In the genomic region with DNA sequence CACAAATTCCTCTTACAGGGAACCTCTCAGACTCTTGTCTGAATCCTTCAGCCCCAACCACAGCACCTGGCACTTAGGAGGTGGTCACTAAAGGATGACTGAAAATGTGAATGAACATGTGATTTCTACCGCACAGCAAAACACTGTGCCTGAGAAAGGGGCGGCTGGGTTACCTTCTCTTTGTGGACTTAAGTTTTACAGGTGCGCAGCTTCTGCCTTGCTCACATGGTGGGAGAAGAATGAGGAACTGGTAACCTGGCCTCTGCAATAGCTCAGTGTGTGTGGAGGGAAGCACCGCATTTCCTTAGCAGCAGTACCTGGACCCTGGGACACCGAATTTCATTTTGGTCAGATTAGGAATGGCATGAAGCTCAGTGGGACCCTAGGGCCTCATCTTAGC, we compare ENCODE assay signal across 25 cellular contexts. TPM values are rescaled to one million over a fixed set of nuclear protein-coding genes. Genes with fewer than 3 reads are reported as not detected.
DNase-seq lines count a peak whose midpoint lies in the region; ATAC-seq, FAIRE-seq and TF ChIP-seq lines count a peak whose summit lies in the region.
"Had no signal": no experiment of that assay in that cellular context is flagged by ENCODE, and none has a peak within 500 bp of the region (broad histone marks: within the 10 kb centered on the region; RNA-seq: fewer than 3 reads in every experiment).

No MANE protein-coding gene starts in this region.

- H2AFZ ChIP-seq in OCI-LY3 (ENCODE audit: low read depth, low read length) (no peak overlapping the region), K562 (ENCODE audit: low read depth, low read length) (no peak overlapping the region)
- H2AFZ ChIP-seq: GM23338 had no signal

- H3K4me2 ChIP-seq in OCI-LY3 (ENCODE audit: low read length) (peak overlapping the region; percentile 46), K562 (ENCODE audit: insufficient read depth, low read length) (no peak overlapping the region)

- no TSS peak for BruUV-seq in K562 (replicated peaks; lab: Mats Ljungman, UMichigan)

- no peak for TF ChIP-seq RAD21 in K562 (CRISPR knock-in tag; conservative IDR thresholded peaks at IDR 0.05 in 1 of 2, IDR thresholded peaks at IDR 0.05 in 1 of 2)

- CTCF ChIA-PET in K562 (lab: Yijun Ruan, JAX; ENCODE audit: low intra/inter-chr PET ratio), result no interaction called here

- H3K27ac ChIP-seq in OCI-LY3 (ENCODE audit: low read length) (no peak overlapping the region), K562 (ENCODE audit: extremely low read depth, low read depth, low read length) (no peak overlapping the region), pancreas (peak overlapping the region in 2 of 4 donors; percentile 45 to 55)
- H3K27ac ChIP-seq: HL-60 had no signal

- no peaks in the 10 kb centered on the region for H4K20me1 ChIP-seq in OCI-LY3 (ENCODE audit: insufficient read depth, low read length)
- H4K20me1 ChIP-seq in K562 (replicated peaks; ENCODE audit: control insufficient read depth, insufficient read depth, low read length), result no peaks in the 10 kb centered on the region

- TF ChIP-seq CTCF in GM12865 (IDR thresholded peaks at IDR 0.05; ENCODE audit: insufficient read depth, low read depth, low read length, missing control alignments) (no peak), OCI-LY3 (IDR thresholded peaks at IDR 0.05; ENCODE audit: low read depth, low read length) (no peak), K562 (IDR thresholded peaks at IDR 0.05 in 2 of 3, conservative IDR thresholded peaks at IDR 0.05 in 1 of 3; ENCODE audit: insufficient read depth in 2 of 3, low read depth in 1 of 3, low read length in 3 of 3) (no peak), pancreas (IDR thresholded peaks at IDR 0.05) (no peak)

- H3K79me2 ChIP-seq in OCI-LY3 (ENCODE audit: low read length), result no peaks in the 10 kb centered on the region
- no peaks in the 10 kb centered on the region for H3K79me2 ChIP-seq in K562 (ENCODE audit: control insufficient read depth, insufficient read depth, low read length)

- no peak overlapping the region for H3K4me3 Mint-ChIP-seq in activated naive CD8-positive, alpha-beta T cell treated with anti-CD3 and anti-CD28 coated beads for 36 hours
- H3K4me3 Mint-ChIP-seq: B cell; CD4-positive, CD25-positive, alpha-beta regulatory T cell; CD8-positive, alpha-beta memory T cell; GM23338 had no signal

- H3K9me3 Mint-ChIP-seq in activated naive CD8-positive, alpha-beta T cell treated with anti-CD3 and anti-CD28 coated beads for 36 hours, result no peaks in the 10 kb centered on the region
- H3K9me3 Mint-ChIP-seq: CD8-positive, alpha-beta memory T cell; GM23338 had no signal

- H3K27ac Mint-ChIP-seq in activated naive CD8-positive, alpha-beta T cell treated with anti-CD3 and anti-CD28 coated beads for 36 hours, result no peak overlapping the region
- H3K27ac Mint-ChIP-seq: B cell; CD4-positive, CD25-positive, alpha-beta regulatory T cell; CD8-positive, alpha-beta memory T cell; GM23338 had no signal

- in situ Hi-C loops in K562 (cut with MboI), result no loop called here

- FAIRE-seq in K562 (lab: Jason Lieb, UNC) (no peak), pancreas (lab: Jason Lieb, UNC) (no peak)
- FAIRE-seq: GM12892, GM18507, H54 had no signal

- H3K4me3 ChIP-seq in GM12865 (ENCODE audit: low read depth, low read length) (no peak overlapping the region), OCI-LY3 (ENCODE audit: low read length) (0 out of 2 replicates have a peak overlapping the region, but pooled peaks have one; percentile 15), K562 (no peak overlapping the region), pancreas (peak overlapping the region in 1 of 4 donors; percentile 2)
- H3K4me3 ChIP-seq: GM23338 had no signal

- POLR2A ChIA-PET in K562 (lab: Yijun Ruan, JAX), result interaction anchor here (0.6 to 1.2 kb wide), 5 partner anchors 10 to 69 kb away, joined by 3 to 4 read pairs (median 3); no protein-coding TSS in a partner anchor

- peaks cover 76% of the 10 kb centered on the region for H3K27me3 Mint-ChIP-seq in activated naive CD8-positive, alpha-beta T cell treated with anti-CD3 and anti-CD28 coated beads for 36 hours

- peaks cover 15% of the 10 kb centered on the region for H3K4me1 ChIP-seq in OCI-LY3 (ENCODE audit: low read length)
- H3K4me1 ChIP-seq in K562 (replicated peaks in 1 of 2; ENCODE audit: control insufficient read depth in 2 of 2, insufficient read depth in 2 of 2, low read length in 2 of 2), result no peaks in the 10 kb centered on the region
- peaks cover 0 to 9% (median 0%) of the 10 kb centered on the region in 3 donors for H3K4me1 ChIP-seq in pancreas

- H3K4me1 Mint-ChIP-seq in activated naive CD8-positive, alpha-beta T cell treated with anti-CD3 and anti-CD28 coated beads for 36 hours, result no peaks in the 10 kb centered on the region
- H3K4me1 Mint-ChIP-seq: B cell; CD4-positive, CD25-positive, alpha-beta regulatory T cell; CD8-positive, alpha-beta memory T cell had no signal

- no peak for TF ChIP-seq EP300 in K562 (IDR thresholded peaks at IDR 0.05; ENCODE audit: low read length)

- no peaks in the 10 kb centered on the region for H3K9me1 ChIP-seq in K562 (ENCODE audit: control insufficient read depth, insufficient read depth, low read length)

- H3K36me3 Mint-ChIP-seq in activated naive CD8-positive, alpha-beta T cell treated with anti-CD3 and anti-CD28 coated beads for 36 hours, result no peaks in the 10 kb centered on the region
- H3K36me3 Mint-ChIP-seq: CD4-positive, CD25-positive, alpha-beta regulatory T cell; CD8-positive, alpha-beta memory T cell had no signal

- H3K9ac ChIP-seq in OCI-LY3 (ENCODE audit: low read length) (no peak overlapping the region), K562 (ENCODE audit: insufficient read depth in 1 of 2, low read depth in 2 of 2, low read length in 2 of 2) (no peak overlapping the region)

- H3K27me3 ChIP-seq in OCI-LY3 (ENCODE audit: low read depth, low read length), result peaks cover 57% of the 10 kb centered on the region
- H3K27me3 ChIP-seq in K562 (ENCODE audit: control insufficient read depth in 2 of 2, insufficient read depth in 2 of 2, low read length in 2 of 2), result peaks cover 31 to 62% of the 10 kb centered on the region in 2 experiments
- H3K27me3 ChIP-seq in pancreas, result no peaks in the 10 kb centered on the region

- TF ChIP-seq POLR2A in K562 (conservative IDR thresholded peaks at IDR 0.05), result no peak

- H3K36me3 ChIP-seq in OCI-LY3 (replicated peaks; ENCODE audit: low read depth, low read length) (no peaks in the 10 kb centered on the region), K562 (ENCODE audit: control insufficient read depth, insufficient read depth, low read length) (no peaks in the 10 kb centered on the region), pancreas (no peaks in the 10 kb centered on the region)

- ATAC-seq in K562 (no peak), pancreas (peak; percentile 22 to 51 (median 49)), GM19328 (IDR thresholded peaks at IDR 0.05; ENCODE audit: unreplicated experiment) (no peak)
- ATAC-seq: GM23338 had no signal

- H3K9me3 ChIP-seq in OCI-LY3 (ENCODE audit: insufficient read depth, low read length), result no peaks in the 10 kb centered on the region
- no peaks in the 10 kb centered on the region for H3K9me3 ChIP-seq in K562 (replicated peaks; ENCODE audit: control insufficient read depth, insufficient read depth, low read depth, low read length)
- no peaks in the 10 kb centered on the region for H3K9me3 ChIP-seq in pancreas

- DNase-seq in GM12865 (ENCODE audit: low read depth) (peak; percentile 19), K562 (ENCODE audit: extremely low read depth in 1 of 4, low spot score in 3 of 4) (no peak), pancreas (peak in 3 of 6 donors; percentile 37 to 68 (median 41)), AG08395 (ENCODE audit: low spot score) (no peak)
- DNase-seq in activated naive CD8-positive, alpha-beta T cell treated with anti-CD3 and anti-CD28 coated beads for 36 hours, result no peak
- DNase-seq in stimulated activated CD4-positive, alpha-beta T cell treated with anti-CD3 and anti-CD28 coated beads, Interleukin-4, amount 100 ng/mL, for 24 hours, result no peak
- DNase-seq: 8988T; C1 segment of cervical spinal cord; CD4-positive, CD25-positive, alpha-beta regulatory T cell; CD8-positive, alpha-beta memory T cell; COR-L47; DMS 273 treated with DMSO at 0.1 percent for 48 hours; DMS53; DND-41; GDM1; HCEC 1CT; KBM-7 had no signal

- intact Hi-C loops in K562 (cut with micrococcal nuclease) (no loop called here), pancreas (cut with DNase I) (no loop called here)

- WGBS in K562 (ENCODE audit: insufficient coverage, low coverage, missing lambda C conversion rate), result 10% methylated on average over 5 of the region's 5 CpGs
- WGBS in pancreas, 2 donors, result 43 to 46% methylated on average over 5 of the region's 5 CpGs

RNA-seq across cellular contexts. Expression of gene ETV5, which starts 9.8 kb away (rescaled TPM):
- 33.1 and 48.0 TPM in 2 replicates for total RNA-seq in K562 (2011; cell fraction: chromatin; rRNA removed; ENCODE audit: low replicate concordance)
- 14.3 and 15.1 TPM in 2 replicates for total RNA-seq in K562 (2011; cell fraction: nucleolus; rRNA removed)
- total RNA-seq in K562 (2011; cell fraction: nucleoplasm; rRNA removed), result 24.0 and 42.4 TPM in 2 replicates
- 18.4 and 18.8 TPM in 2 replicates for total RNA-seq in K562 (2014; rRNA removed)
- 18.2 and 23.6 TPM in 2 replicates for total RNA-seq in K562 (2014; rRNA removed; fragmentation: Illumina TruSeq; extraction: Trizol)
- 9.6 and 9.8 TPM in 2 replicates for total RNA-seq in K562 (2015; rRNA removed; fragmentation: Illumina TruSeq; extraction: Trizol)
- total RNA-seq in K562 (2021), result 22.2 and 25.9 TPM in 2 replicates
- polyA plus RNA-seq in K562 (2011; rRNA removed), result 9.4 and 18.0 TPM in 2 replicates
- 10.5 and 11.5 TPM in 2 replicates for polyA plus RNA-seq in K562 (2011; cell fraction: cytosol; rRNA removed)
- polyA plus RNA-seq in K562 (2011; cell fraction: nucleus; rRNA removed), result 10.1 and 12.7 TPM in 2 replicates
- polyA plus RNA-seq in K562 (2012), result 16.9 and 20.9 TPM in 2 replicates
- 14.5 and 16.1 TPM in 2 replicates for polyA plus RNA-seq in K562 (2014; fragmentation: Illumina TruSeq; extraction: Trizol)
- polyA plus RNA-seq in K562 (2014; fragmentation: Nextera tagmentation; extraction: Ambion mirVana), result 10 to 100 TPM in 1 of 2 experiments, 1 to 10 TPM in 1; 9.2 to 12.6 TPM
- polyA plus RNA-seq in K562 (2014; rRNA removed), result 13.7 and 15.9 TPM in 2 replicates
- polyA minus RNA-seq in K562 (2011; rRNA and poly(A)+ RNA removed), result 12.8 and 21.7 TPM in 2 replicates
- 13.2 and 16.8 TPM in 2 replicates for polyA minus RNA-seq in K562 (2011; cell fraction: cytosol; rRNA and poly(A)+ RNA removed)
- 10.9 and 11.0 TPM in 2 replicates for polyA minus RNA-seq in K562 (2011; cell fraction: nucleus; rRNA and poly(A)+ RNA removed)
- 10 to 100 TPM; 17.1 to 58.5 (median 32.0) TPM for total RNA-seq in pancreas
- polyA plus RNA-seq in pancreas, result 10 to 100 TPM; 12.2 to 12.9 TPM
- 1 to 10 TPM; 1.0 to 1.2 TPM for total RNA-seq in activated naive CD8-positive, alpha-beta T cell treated with anti-CD3 and anti-CD28 coated beads for 36 hours
- total RNA-seq: CD4-positive, CD25-positive, alpha-beta regulatory T cell had no signal
- polyA plus RNA-seq: CD8-positive, alpha-beta memory T cell had no signal

Comparison
In these comparisons a context has a peak if more than half of its experiments do, and no peak if none do; other contexts are left out.
1. ATAC-seq: peak in pancreas (4 of 4); none in K562 (single experiment) and GM19328 (single experiment).
2. RNA of gene ETV5, which starts 9.8 kb away (total RNA-seq): 17.1 to 58.5 TPM in pancreas and 9.6 to 48.0 TPM in K562; 1.0 to 1.2 TPM in activated naive CD8-positive, alpha-beta T cell treated with anti-CD3 and anti-CD28 coated beads for 36 hours; every median in the first group is over 4 times any median in the second.